ENCODE assay signal across 9 cellular contexts in the genomic region with DNA sequence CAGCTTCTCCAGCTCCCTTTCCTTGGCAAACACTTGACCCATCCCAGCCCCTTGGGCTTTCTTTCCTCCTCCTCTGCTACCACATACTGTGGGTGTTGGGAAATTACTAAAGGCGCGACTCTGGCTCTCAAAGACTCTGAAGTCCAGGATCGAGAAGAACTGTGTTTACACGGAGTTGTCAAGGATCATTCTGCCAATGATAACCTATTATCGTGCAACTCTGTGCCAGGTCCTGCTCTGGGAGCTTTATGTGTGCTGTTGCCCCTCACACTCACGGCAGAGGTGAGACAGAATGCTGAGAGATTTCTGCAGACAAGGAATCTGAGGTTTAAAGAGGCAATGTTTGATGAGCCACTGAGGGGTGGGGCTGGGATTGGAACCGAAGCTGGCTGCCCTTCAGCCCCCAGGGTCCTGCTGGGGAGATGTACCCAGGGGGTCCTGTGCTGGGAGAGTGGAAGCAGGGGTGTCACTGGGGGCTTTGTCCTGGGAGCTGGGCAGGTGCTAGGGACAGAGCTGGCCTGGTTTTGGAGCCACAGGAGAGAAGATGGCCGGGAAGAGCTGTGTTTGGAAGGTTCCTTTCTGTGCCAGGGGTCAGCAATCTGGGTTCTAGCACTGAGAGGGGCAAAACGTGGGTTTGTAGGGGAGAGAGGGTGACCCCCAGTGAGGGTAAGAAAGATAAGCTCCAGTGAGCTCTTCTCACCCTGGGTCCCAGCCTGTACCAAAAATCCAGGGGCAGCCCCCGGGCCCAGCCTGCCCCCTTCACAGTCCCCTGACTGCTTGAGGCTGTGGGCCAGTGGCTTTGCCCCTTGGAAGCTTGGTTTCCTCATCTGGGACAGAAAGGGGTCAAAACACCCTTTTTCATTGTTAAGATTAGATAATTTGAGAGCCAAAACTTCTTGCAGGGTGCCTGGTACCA.
DNase-seq lines count a peak whose midpoint lies in the region; ATAC-seq and TF ChIP-seq lines count a peak whose summit lies in the region.
"Had no signal": no experiment of that assay in that cellular context is flagged by ENCODE, and none has a peak within 500 bp of the region (broad histone marks: within the 10 kb centered on the region; RNA-seq: fewer than 3 reads in every experiment).

No MANE protein-coding gene starts in this region.

- H3K27me3 ChIP-seq in AG04450 (ENCODE audit: control insufficient read depth, insufficient read depth, low read length) (no peaks in the 10 kb centered on the region), mammary epithelial cell (ENCODE audit: insufficient read depth, low read length) (no peaks in the 10 kb centered on the region), muscle layer of duodenum (ENCODE audit: low read depth, low read length) (no peaks in the 10 kb centered on the region)

- peak overlapping the region; percentile 48 for H3K9ac ChIP-seq in mammary epithelial cell (ENCODE audit: insufficient read depth, low read length)

- WGBS in mammary epithelial cell (ENCODE audit: low coverage, missing lambda C conversion rate) = 30% methylated on average over 9 of the region's 10 CpGs

- dilution Hi-C loops in mammary epithelial cell (cut with HindIII; ENCODE audit: low sequenced_read_pairs) = no loop called here

- peak overlapping the region; percentile 37 for H3K4me2 ChIP-seq in mammary epithelial cell (ENCODE audit: insufficient read depth, low read depth, low read length)

- no TSS peak for BruUV-seq in mammary epithelial cell (replicated peaks; lab: Mats Ljungman, UMichigan)

- H3K9me3 ChIP-seq in AG04450 (ENCODE audit: control insufficient read depth, insufficient read depth, low read length) = no peaks in the 10 kb centered on the region
- H3K9me3 ChIP-seq in mammary epithelial cell (replicated peaks; ENCODE audit: insufficient read depth, low read length) = no peaks in the 10 kb centered on the region
- H3K9me3 ChIP-seq in muscle layer of duodenum (ENCODE audit: control insufficient read depth in 1 of 2, low read length in 2 of 2) = no peaks in the 10 kb centered on the region

- DNase-seq in AG04450 (ENCODE audit: low read depth, low spot score) (no peak), mammary epithelial cell (no peak), NCI-H2081 treated with DMSO at 0.1 percent for 48 hours (lab: John Stamatoyannopoulos, UW) (no peak), COR-L47 (lab: John Stamatoyannopoulos, UW) (no peak), GDM1 (lab: John Stamatoyannopoulos, UW) (no peak)
- DNase-seq: NCI-H82 had no signal

- CTCF ChIA-PET in AG04450 (lab: Charles Lee) (no interaction called here), mammary epithelial cell (lab: Charles Lee; ENCODE audit: low non-redundant PET) (interaction anchor here (0.7 kb wide), 1 partner anchor 76 kb away, joined by 10 read pairs; no protein-coding TSS in a partner anchor)

- TF ChIP-seq CTCF in AG04450 (IDR thresholded peaks at IDR 0.05; ENCODE audit: low read depth, low read length) (no peak), mammary epithelial cell (conservative IDR thresholded peaks at IDR 0.05 in 1 of 2, IDR thresholded peaks at IDR 0.05 in 1 of 2; ENCODE audit: extremely low read depth in 1 of 2, insufficient read depth in 1 of 2, low read depth in 1 of 2, low read length in 2 of 2) (no peak)

- intact Hi-C loops in mammary epithelial cell (cut with micrococcal nuclease) = no loop called here

- no peaks in the 10 kb centered on the region for H4K20me1 ChIP-seq in mammary epithelial cell (ENCODE audit: insufficient read depth, low read length)

- peak; percentile 7 for ATAC-seq in HG03159 (IDR thresholded peaks at IDR 0.05; ENCODE audit: unreplicated experiment)
- no peak for ATAC-seq in HG03045 (IDR thresholded peaks at IDR 0.05; ENCODE audit: unreplicated experiment)

- H2AFZ ChIP-seq in mammary epithelial cell (ENCODE audit: low read depth, low read length) = peak overlapping the region; percentile 50

- H3K4me1 ChIP-seq in mammary epithelial cell (ENCODE audit: insufficient read depth, low read length) = peaks cover 30% of the 10 kb centered on the region
- H3K4me1 ChIP-seq in muscle layer of duodenum (ENCODE audit: control insufficient read depth in 1 of 2, insufficient read depth in 2 of 2, low read length in 2 of 2) = peaks cover 31 to 39% of the 10 kb centered on the region in 2 donors

- H3K36me3 ChIP-seq in mammary epithelial cell (ENCODE audit: insufficient read depth, low read length) (peaks cover 1% of the 10 kb centered on the region), muscle layer of duodenum (ENCODE audit: control insufficient read depth in 1 of 2, insufficient read depth in 2 of 2, low read length in 2 of 2) (no peaks in the 10 kb centered on the region)

- H3K27ac ChIP-seq in AG04450 (ENCODE audit: low read depth, low read length) (peak overlapping the region; percentile 95), mammary epithelial cell (ENCODE audit: insufficient read depth, low read depth, low read length) (peak overlapping the region; percentile 64), muscle layer of duodenum (ENCODE audit: low read length) (peak overlapping the region; percentile 80)

- peaks cover 99% of the 10 kb centered on the region for H3K79me2 ChIP-seq in mammary epithelial cell (ENCODE audit: insufficient read depth, low read length)

- POLR2A ChIA-PET in AG04450 (lab: Yijun Ruan, JAX) = interaction anchor here (0.6 to 2.5 kb wide), 12 partner anchors 10 to 90 kb away, joined by 3 to 12 read pairs (median 4); no protein-coding TSS in a partner anchor

- H3K4me3 ChIP-seq in AG04450 (ENCODE audit: low read depth, low read length) (no peak overlapping the region), mammary epithelial cell (replicated peaks in 1 of 3; ENCODE audit: insufficient read depth in 1 of 3, low read depth in 2 of 3, low read length in 3 of 3) (no peak overlapping the region), muscle layer of duodenum (ENCODE audit: low read depth in 1 of 2, low read length in 2 of 2) (peak overlapping the region in 1 of 2 donors; percentile 31)

- in situ Hi-C loops in mammary epithelial cell (cut with MboI; ENCODE audit: low sequenced_read_pairs in 2 of 2) = no loop called here
